8 cellular contexts compared by ENCODE assay signal in genomic region chr5:131171276-131171815, GRCh38. TPM values are rescaled to one million over a fixed set of nuclear protein-coding genes. Genes with fewer than 3 reads are reported as not detected.
DNase-seq lines count a peak whose midpoint lies in the region; ATAC-seq and TF ChIP-seq lines count a peak whose summit lies in the region.

No MANE protein-coding gene starts in this region.

- no peak for TF ChIP-seq CTCF in ascending aorta (IDR thresholded peaks at IDR 0.05)
- TF ChIP-seq CTCF in kidney epithelial cell (IDR thresholded peaks at IDR 0.05; ENCODE audit: insufficient read depth, low read length, poor library complexity, severe bottlenecking), result no peak

- H3K4me3 ChIP-seq in ascending aorta, result peak overlapping the region; percentile 81
- peak overlapping the region; percentile 73 for H3K4me3 ChIP-seq in kidney epithelial cell (ENCODE audit: low read depth, low read length)

- peak overlapping the region; percentile 99 for H3K4me3 Mint-ChIP-seq in stimulated activated naive CD8-positive, alpha-beta T cell treated with anti-CD3 and anti-CD28 coated beads, Interleukin-15, Interleukin-2, amounts not matched to agents 100 ng/mL and 50 ng/mL, for 24 hours

- H3K27ac Mint-ChIP-seq in stimulated activated naive CD8-positive, alpha-beta T cell treated with anti-CD3 and anti-CD28 coated beads, Interleukin-15, Interleukin-2, amounts not matched to agents 100 ng/mL and 50 ng/mL, for 24 hours, result peak overlapping the region; percentile 95

- H3K4me1 Mint-ChIP-seq in stimulated activated naive CD8-positive, alpha-beta T cell treated with anti-CD3 and anti-CD28 coated beads, Interleukin-15, Interleukin-2, amounts not matched to agents 100 ng/mL and 50 ng/mL, for 24 hours (ENCODE audit: low read depth), result peaks cover 54% of the 10 kb centered on the region

- no peaks in the 10 kb centered on the region for H3K27me3 Mint-ChIP-seq in stimulated activated naive CD8-positive, alpha-beta T cell treated with anti-CD3 and anti-CD28 coated beads, Interleukin-15, Interleukin-2, amounts not matched to agents 100 ng/mL and 50 ng/mL, for 24 hours

- peaks cover 10 to 11% of the 10 kb centered on the region in 2 donors for H3K4me1 ChIP-seq in ascending aorta

- H3K27me3 ChIP-seq in ascending aorta (no peaks in the 10 kb centered on the region), kidney epithelial cell (ENCODE audit: control insufficient read depth, insufficient read depth, low read length) (no peaks in the 10 kb centered on the region)

- no peak for ATAC-seq in HG02970 (IDR thresholded peaks at IDR 0.05; ENCODE audit: low FRiP score, unreplicated experiment)

- peaks cover 12% of the 10 kb centered on the region for H3K36me3 Mint-ChIP-seq in stimulated activated naive CD8-positive, alpha-beta T cell treated with anti-CD3 and anti-CD28 coated beads, Interleukin-15, Interleukin-2, amounts not matched to agents 100 ng/mL and 50 ng/mL, for 24 hours (ENCODE audit: low read depth)

- no peaks in the 10 kb centered on the region for H3K9me3 Mint-ChIP-seq in stimulated activated naive CD8-positive, alpha-beta T cell treated with anti-CD3 and anti-CD28 coated beads, Interleukin-15, Interleukin-2, amounts not matched to agents 100 ng/mL and 50 ng/mL, for 24 hours

- DNase-seq in ELR (ENCODE audit: low read depth), result peak; percentile 38
- peak; percentile 56 for DNase-seq in LoVo (ENCODE audit: low spot score)
- DNase-seq in ascending aorta (ENCODE audit: low spot score in 2 of 2), result no peak
- DNase-seq in kidney epithelial cell (ENCODE audit: low read depth), result no peak
- DNase-seq in NCI-H1048 (lab: John Stamatoyannopoulos, UW), result no peak
- DNase-seq in NCI-H1436 treated with DMSO at 0.1 percent for 48 hours (lab: John Stamatoyannopoulos, UW), result no peak

- H3K9me3 ChIP-seq in ascending aorta, result no peaks in the 10 kb centered on the region

- no peaks in the 10 kb centered on the region for H3K36me3 ChIP-seq in ascending aorta
- no peaks in the 10 kb centered on the region for H3K36me3 ChIP-seq in kidney epithelial cell (ENCODE audit: control insufficient read depth, insufficient read depth, low read length)

- intact Hi-C loops in ascending aorta (cut with DNase I), result loop anchor here (2.0 kb wide), 1 partner anchor 93 kb away; the partner anchor contains the start of gene CDC42SE2

- peak overlapping the region; percentile 57 to 70 for H3K27ac ChIP-seq in ascending aorta

RNA-seq across cellular contexts. Expression of gene LYRM7, which starts 0.6 kb away (rescaled TPM):
- total RNA-seq in ascending aorta (0.32 TPM), kidney epithelial cell (3.8 and 24.1 TPM in 2 replicates)

RNA-seq across cellular contexts. Expression of gene HINT1, which starts 6.3 kb away (rescaled TPM):
- total RNA-seq in ascending aorta (78.9 TPM), kidney epithelial cell (369 and 370 TPM in 2 replicates)

Comparison
In these comparisons a context has a peak if more than half of its experiments do, and no peak if none do; other contexts are left out.
1. DNase-seq: peak in ELR (single experiment) and LoVo (single experiment); none in ascending aorta (0 of 2), kidney epithelial cell (single experiment), NCI-H1048 (single experiment) and NCI-H1436 treated with DMSO at 0.1 percent for 48 hours (single experiment).